Comparison of ENCODE assay signal across 9 cellular contexts in genomic region chr1:44806025-44806703, GRCh38. TPM values are rescaled to one million over a fixed set of nuclear protein-coding genes. Genes with fewer than 3 reads are reported as not detected.
A peak's percentile ranks its signal among the peaks of the same experiment; 100 is the strongest.
DNase-seq lines count a peak whose midpoint lies in the region; ATAC-seq, FAIRE-seq and TF ChIP-seq lines count a peak whose summit lies in the region.
"Had no signal": no experiment of that assay in that cellular context is flagged by ENCODE, and none has a peak within 500 bp of the region (broad histone marks: within the 10 kb centered on the region; RNA-seq: fewer than 3 reads in every experiment).

No MANE protein-coding gene starts in this region.

- H3K27me3 Mint-ChIP-seq in activated naive CD8-positive, alpha-beta T cell treated with anti-CD3 and anti-CD28 coated beads, Interleukin-2, amount 50 U/mL, for 24 hours: no peaks in the 10 kb centered on the region
- no peaks in the 10 kb centered on the region for H3K27me3 Mint-ChIP-seq in stimulated activated memory B cell treated with anti-CD40 and anti-IgM and Interleukin-4, amounts not matched to agents 10 μg/mL and 1 μg/mL and 100 μg/mL, for 72 hours

- peaks cover 40% of the 10 kb centered on the region for H3K36me3 ChIP-seq in HUES48 (ENCODE audit: control insufficient read depth, insufficient read depth, low read length)
- peaks cover 29% of the 10 kb centered on the region for H3K36me3 ChIP-seq in iPS-20b (ENCODE audit: insufficient read depth, low read depth, low read length)

- H3K27me3 ChIP-seq in HUES48 (ENCODE audit: control insufficient read depth, insufficient read depth, low read length) (no peaks in the 10 kb centered on the region), iPS-20b (ENCODE audit: insufficient read depth, low read length) (no peaks in the 10 kb centered on the region; the same call in 1 of the 2 replicates)

- peak overlapping the region; percentile 100 for H3K27ac Mint-ChIP-seq in activated naive CD8-positive, alpha-beta T cell treated with anti-CD3 and anti-CD28 coated beads, Interleukin-2, amount 50 U/mL, for 24 hours
- peak overlapping the region; percentile 96 for H3K27ac Mint-ChIP-seq in stimulated activated memory B cell treated with anti-CD40 and anti-IgM and Interleukin-4, amounts not matched to agents 10 μg/mL and 1 μg/mL and 100 μg/mL, for 72 hours

- DNase-seq in activated naive CD8-positive, alpha-beta T cell treated with anti-CD3 and anti-CD28 coated beads, Interleukin-2, amount 50 U/mL, for 24 hours: no peak
- DNase-seq in LoVo (ENCODE audit: low spot score) (no peak), GM12892 (ENCODE audit: insufficient read length) (no peak)
- DNase-seq: NCI-H748 treated with DMSO at 0.1 percent for 48 hours had no signal

- no peak overlapping the region for H3K4me3 ChIP-seq in HUES48 (ENCODE audit: low read depth, low read length)
- H3K4me3 ChIP-seq in iPS-20b (ENCODE audit: low read length): no peak overlapping the region

- H3K9me3 ChIP-seq in HUES48 (ENCODE audit: control insufficient read depth, insufficient read depth, low read length): no peaks in the 10 kb centered on the region
- H3K9me3 ChIP-seq in iPS-20b (ENCODE audit: insufficient read depth, low read depth, low read length): no peaks in the 10 kb centered on the region

- H3K4me1 Mint-ChIP-seq in activated naive CD8-positive, alpha-beta T cell treated with anti-CD3 and anti-CD28 coated beads, Interleukin-2, amount 50 U/mL, for 24 hours: peaks cover 87% of the 10 kb centered on the region
- H3K4me1 Mint-ChIP-seq in stimulated activated memory B cell treated with anti-CD40 and anti-IgM and Interleukin-4, amounts not matched to agents 10 μg/mL and 1 μg/mL and 100 μg/mL, for 72 hours: peaks cover 77% of the 10 kb centered on the region

- H3K27ac ChIP-seq in HUES48 (ENCODE audit: low read depth, low read length) (peak overlapping the region; percentile 98), iPS-20b (ENCODE audit: low read length) (peak overlapping the region; percentile 85)

- H3K9ac ChIP-seq in HUES48 (ENCODE audit: low read depth, low read length) (no peak overlapping the region), iPS-20b (ENCODE audit: low read depth, low read length) (peak overlapping the region; percentile 81; the same call in 1 of the 2 replicates)

- no peak for ATAC-seq in activated naive CD8-positive, alpha-beta T cell treated with anti-CD3 and anti-CD28 coated beads, Interleukin-2, amount 50 U/mL, for 24 hours
- no peak for ATAC-seq in stimulated activated memory B cell treated with anti-CD40 and anti-IgM and Interleukin-4, amounts not matched to agents 10 μg/mL and 1 μg/mL and 100 μg/mL, for 72 hours
- ATAC-seq in HG02973 (IDR thresholded peaks at IDR 0.05; ENCODE audit: unreplicated experiment): no peak
- ATAC-seq in GM18502 (IDR thresholded peaks at IDR 0.05; ENCODE audit: poor library complexity, unreplicated experiment): no peak

- no peak for TF ChIP-seq POLR2A in GM12892 (IDR thresholded peaks at IDR 0.05; ENCODE audit: low read depth, low read length)

- H3K4me1 ChIP-seq in HUES48 (ENCODE audit: control insufficient read depth, insufficient read depth, low read length): peaks cover 33% of the 10 kb centered on the region
- H3K4me1 ChIP-seq in iPS-20b (ENCODE audit: insufficient read depth, low read length): peaks cover 31% of the 10 kb centered on the region

- peaks cover 50% of the 10 kb centered on the region for H3K36me3 Mint-ChIP-seq in activated naive CD8-positive, alpha-beta T cell treated with anti-CD3 and anti-CD28 coated beads, Interleukin-2, amount 50 U/mL, for 24 hours (ENCODE audit: low read depth)
- peaks cover 47% of the 10 kb centered on the region for H3K36me3 Mint-ChIP-seq in stimulated activated memory B cell treated with anti-CD40 and anti-IgM and Interleukin-4, amounts not matched to agents 10 μg/mL and 1 μg/mL and 100 μg/mL, for 72 hours

- peak overlapping the region; percentile 82 for H3K4me3 Mint-ChIP-seq in activated naive CD8-positive, alpha-beta T cell treated with anti-CD3 and anti-CD28 coated beads, Interleukin-2, amount 50 U/mL, for 24 hours
- no peak overlapping the region for H3K4me3 Mint-ChIP-seq in stimulated activated memory B cell treated with anti-CD40 and anti-IgM and Interleukin-4, amounts not matched to agents 10 μg/mL and 1 μg/mL and 100 μg/mL, for 72 hours

- FAIRE-seq in GM12892 (lab: Jason Lieb, UNC): no peak

- H3K9me3 Mint-ChIP-seq in activated naive CD8-positive, alpha-beta T cell treated with anti-CD3 and anti-CD28 coated beads, Interleukin-2, amount 50 U/mL, for 24 hours: no peaks in the 10 kb centered on the region
- H3K9me3 Mint-ChIP-seq in stimulated activated memory B cell treated with anti-CD40 and anti-IgM and Interleukin-4, amounts not matched to agents 10 μg/mL and 1 μg/mL and 100 μg/mL, for 72 hours: no peaks in the 10 kb centered on the region

RNA-seq across cellular contexts. Expression of gene DYNLT4, which starts 1.0 kb away (rescaled TPM):
- polyA plus RNA-seq in GM12892 (2012; ENCODE audit: missing spikeins): not detected

RNA-seq across cellular contexts. Expression of gene BTBD19, which starts 2.2 kb away (rescaled TPM):
- polyA plus RNA-seq in GM12892 (2012; ENCODE audit: missing spikeins): 1.4 TPM

RNA-seq across cellular contexts. Expression of gene PLK3, which starts 6.0 kb away (rescaled TPM):
- 14.4 TPM for polyA plus RNA-seq in GM12892 (2012; ENCODE audit: missing spikeins)

RNA-seq across cellular contexts. Expression of gene BEST4, which starts 18.2 kb away (rescaled TPM):
- polyA plus RNA-seq in GM12892 (2012; ENCODE audit: missing spikeins): 0.72 TPM

RNA-seq across cellular contexts. Expression of gene RPS8, which starts 30.8 kb away (rescaled TPM):
- polyA plus RNA-seq in GM12892 (2012; ENCODE audit: missing spikeins): 7,749 TPM
